9 cellular contexts compared by ENCODE assay signal in genomic region chr6:165743366-165743898, GRCh38.
"Had no signal": no experiment of that assay in that cellular context is flagged by ENCODE, and none has a peak within 500 bp of the region (broad histone marks: within the 10 kb centered on the region; RNA-seq: fewer than 3 reads in every experiment).

No MANE protein-coding gene starts in this region.

- ATAC-seq: HCT116 had no signal

- H3K36me3 Mint-ChIP-seq: IgD-negative memory B cell had no signal

- H3K27ac Mint-ChIP-seq: HFFc6, IgD-negative memory B cell had no signal

- H3K9ac ChIP-seq: GM23248 had no signal

- H3K4me1 ChIP-seq: HAP-1 had no signal

- H3K36me3 ChIP-seq: HAP-1 had no signal

- DNase-seq: GM23248, GOT3, H7, HFFc6, KG1 had no signal

- H3K4me3 ChIP-seq: GM23248, HAP-1 had no signal

- H3K27me3 Mint-ChIP-seq: IgD-negative memory B cell had no signal

- H2AFZ ChIP-seq: GM23248 had no signal

- FAIRE-seq: HTR-8/SVneo had no signal

- H3K4me1 Mint-ChIP-seq: IgD-negative memory B cell had no signal

- H3K4me3 Mint-ChIP-seq: HFFc6, IgD-negative memory B cell had no signal

- H3K27ac ChIP-seq: GM23248 had no signal

- H3K9me3 ChIP-seq: HAP-1 had no signal
